15 cellular contexts compared by ENCODE assay signal in the genomic region with DNA sequence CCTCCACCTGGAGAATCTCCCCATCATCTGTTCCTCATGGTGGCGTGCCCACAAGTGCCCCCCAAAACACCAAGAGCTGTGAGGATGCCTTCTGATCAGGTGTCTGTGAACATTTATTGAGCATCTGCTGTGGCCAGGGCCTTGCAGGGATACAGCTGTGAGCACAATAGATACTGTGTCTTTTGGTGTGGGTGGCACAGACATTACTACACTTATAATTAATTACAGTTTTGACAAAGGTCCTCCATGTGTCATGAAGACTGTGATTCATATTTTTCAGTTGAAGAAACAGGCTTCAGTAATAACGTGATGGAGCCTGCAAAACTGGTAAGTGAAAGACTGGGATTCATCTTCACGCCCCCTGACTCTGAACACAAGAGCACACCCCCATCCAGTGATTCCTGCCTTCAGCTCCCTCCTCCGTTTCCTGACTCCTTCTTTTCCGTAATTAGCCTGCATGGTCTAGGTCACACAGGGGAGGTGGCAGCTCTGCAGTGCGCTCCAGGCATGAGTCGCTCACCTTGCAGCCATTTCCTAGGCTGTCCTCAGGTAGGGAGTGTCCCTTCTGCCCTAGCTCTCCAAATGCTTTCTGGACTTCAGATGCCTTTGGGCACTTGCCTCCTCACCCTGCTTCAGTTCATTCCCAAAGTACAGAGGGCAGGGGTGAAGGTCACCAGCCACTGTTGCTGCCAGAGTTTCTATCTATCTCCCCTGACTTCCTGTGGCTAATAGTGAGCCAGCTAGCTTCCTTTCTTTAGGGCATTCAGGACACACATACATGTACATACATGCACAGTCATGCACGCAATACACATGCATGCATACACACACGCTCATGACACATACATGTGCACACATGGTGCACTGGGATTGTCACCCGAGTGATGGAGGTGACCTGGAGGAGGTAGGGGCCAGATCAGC.
DNase-seq lines count a peak whose midpoint lies in the region; ATAC-seq, FAIRE-seq and TF ChIP-seq lines count a peak whose summit lies in the region.
"Had no signal": no experiment of that assay in that cellular context is flagged by ENCODE, and none has a peak within 500 bp of the region (broad histone marks: within the 10 kb centered on the region; RNA-seq: fewer than 3 reads in every experiment).

No MANE protein-coding gene starts in this region.

- no peak overlapping the region for H3K4me3 Mint-ChIP-seq in activated CD4-positive, alpha-beta T cell treated with anti-CD3 and anti-CD28 coated beads for 36 hours
- no peak overlapping the region for H3K4me3 Mint-ChIP-seq in activated T-helper 17 cell treated with anti-CD3 and anti-CD28 coated beads, Interleukin-2, amount 50 U/mL, for 72 hours

- FAIRE-seq in small intestine (lab: Jason Lieb, UNC), result no peak

- no peak overlapping the region for H3K27ac Mint-ChIP-seq in activated CD4-positive, alpha-beta T cell treated with anti-CD3 and anti-CD28 coated beads for 36 hours
- H3K27ac Mint-ChIP-seq in activated T-helper 17 cell treated with anti-CD3 and anti-CD28 coated beads, Interleukin-2, amount 50 U/mL, for 72 hours, result no peak overlapping the region

- in situ Hi-C loops in gastrocnemius medialis (cut with MboI; ENCODE audit: low sequenced_read_pairs in 4 of 4), result no loop called here

- H3K36me3 Mint-ChIP-seq in activated CD4-positive, alpha-beta T cell treated with anti-CD3 and anti-CD28 coated beads for 36 hours (ENCODE audit: low read depth), result no peaks in the 10 kb centered on the region
- H3K36me3 Mint-ChIP-seq in activated T-helper 17 cell treated with anti-CD3 and anti-CD28 coated beads, Interleukin-2, amount 50 U/mL, for 72 hours (ENCODE audit: low read depth), result no peaks in the 10 kb centered on the region

- intact Hi-C loops in activated CD4-positive, alpha-beta T cell treated with anti-CD3 and anti-CD28 coated beads for 36 hours (cut with DNase I, micrococcal nuclease), result no loop called here
- intact Hi-C loops in gastrocnemius medialis (cut with DNase I; ENCODE audit: low total_unique reads), result no loop called here

- POLR2A ChIA-PET in activated CD4-positive, alpha-beta T cell treated with anti-CD3 and anti-CD28 coated beads for 36 hours (lab: Charles Lee), result no interaction called here

- peaks cover 31% of the 10 kb centered on the region for H3K4me1 Mint-ChIP-seq in activated CD4-positive, alpha-beta T cell treated with anti-CD3 and anti-CD28 coated beads for 36 hours
- peaks cover 10% of the 10 kb centered on the region for H3K4me1 Mint-ChIP-seq in activated T-helper 17 cell treated with anti-CD3 and anti-CD28 coated beads, Interleukin-2, amount 50 U/mL, for 72 hours

- no peak overlapping the region for H3K27ac ChIP-seq in small intestine (ENCODE audit: low read depth in 1 of 2, low read length in 1 of 2)
- H3K27ac ChIP-seq in gastrocnemius medialis, result no peak overlapping the region
- H3K27ac ChIP-seq: BLaER1 treated with 17β-estradiol and CSF1 and Interleukin-3, amounts not matched to agents 10 nM and 100 nM had no signal

- H3K36me3 ChIP-seq in small intestine (ENCODE audit: control insufficient read depth in 2 of 2, insufficient read depth in 2 of 2, low read length in 2 of 2) (no peaks in the 10 kb centered on the region), gastrocnemius medialis (no peaks in the 10 kb centered on the region)
- H3K36me3 ChIP-seq: BLaER1 treated with 17β-estradiol and CSF1 and Interleukin-3, amounts not matched to agents 10 nM and 100 nM; HAP-1 had no signal

- H3K4me1 ChIP-seq in small intestine (ENCODE audit: control insufficient read depth in 2 of 2, insufficient read depth in 1 of 2, low read depth in 1 of 2, low read length in 1 of 2) (no peaks in the 10 kb centered on the region), gastrocnemius medialis (peaks cover 16 to 18% of the 10 kb centered on the region in 2 donors)

- peak; percentile 83 for ATAC-seq in activated CD4-positive, alpha-beta T cell treated with anti-CD3 and anti-CD28 coated beads for 36 hours
- ATAC-seq in activated T-helper 17 cell treated with anti-CD3 and anti-CD28 coated beads, Interleukin-2, amount 50 U/mL, for 72 hours (replicated peaks), result peak; percentile 54
- ATAC-seq in gastrocnemius medialis, result no peak

- no peaks in the 10 kb centered on the region for H3K27me3 Mint-ChIP-seq in activated CD4-positive, alpha-beta T cell treated with anti-CD3 and anti-CD28 coated beads for 36 hours
- H3K27me3 Mint-ChIP-seq in activated T-helper 17 cell treated with anti-CD3 and anti-CD28 coated beads, Interleukin-2, amount 50 U/mL, for 72 hours, result peaks cover 3% of the 10 kb centered on the region

- CTCF ChIA-PET in activated CD4-positive, alpha-beta T cell treated with anti-CD3 and anti-CD28 coated beads for 36 hours (lab: Charles Lee), result interaction anchor here (1.2 to 1.5 kb wide), 3 partner anchors 14 to 65 kb away, joined by 3 to 5 read pairs (median 3); no protein-coding TSS in a partner anchor

- H3K9me3 Mint-ChIP-seq in activated CD4-positive, alpha-beta T cell treated with anti-CD3 and anti-CD28 coated beads for 36 hours (ENCODE audit: low read depth), result no peaks in the 10 kb centered on the region
- H3K9me3 Mint-ChIP-seq in activated T-helper 17 cell treated with anti-CD3 and anti-CD28 coated beads, Interleukin-2, amount 50 U/mL, for 72 hours, result no peaks in the 10 kb centered on the region

- no peak for TF ChIP-seq CTCF in gastrocnemius medialis (IDR thresholded peaks at IDR 0.05 in 4 of 5, conservative IDR thresholded peaks at IDR 0.05 in 1 of 5)

- H3K27me3 ChIP-seq in small intestine (ENCODE audit: control insufficient read depth in 2 of 2, insufficient read depth in 2 of 2, low read length in 2 of 2) (no peaks in the 10 kb centered on the region), gastrocnemius medialis (no peaks in the 10 kb centered on the region)
- H3K27me3 ChIP-seq: BLaER1 treated with 17β-estradiol and CSF1 and Interleukin-3, amounts not matched to agents 10 nM and 100 nM had no signal

- no peak for TF ChIP-seq POLR2A in gastrocnemius medialis (IDR thresholded peaks at IDR 0.05)

- H3K4me3 ChIP-seq in small intestine (ENCODE audit: low read depth in 1 of 2, low read length in 2 of 2) (no peak overlapping the region), gastrocnemius medialis (no peak overlapping the region)
- H3K4me3 ChIP-seq: BLaER1 treated with 17β-estradiol and CSF1 and Interleukin-3, amounts not matched to agents 10 nM and 100 nM; HAP-1 had no signal

- no peak for DNase-seq in activated CD4-positive, alpha-beta T cell treated with anti-CD3 and anti-CD28 coated beads for 36 hours
- no peak for DNase-seq in activated CD4-positive, alpha-beta T cell treated with anti-CD3 and anti-CD28 coated beads, Interleukin-2, amount 50 U/mL, for 4 hours
- DNase-seq in islet precursor cell (peak; percentile 54), small intestine (peak; percentile 38), gastrocnemius medialis (no peak), NCI-H2227 (lab: John Stamatoyannopoulos, UW; ENCODE audit: unreplicated experiment) (no peak), HCEC 1CT (no peak)
- DNase-seq: 8988T, DMS153, NCI-H1436, NCI-H2029 treated with DMSO at 0.1 percent for 48 hours, NCI-H526 had no signal

- WGBS in small intestine, 3 donors, result 70 to 80% (median 74%) methylated on average over 10 of the region's 10 CpGs

- peaks cover 2% of the 10 kb centered on the region for H3K9me3 ChIP-seq in small intestine (ENCODE audit: control insufficient read depth, low read depth)
- H3K9me3 ChIP-seq in gastrocnemius medialis, result no peaks in the 10 kb centered on the region
- H3K9me3 ChIP-seq: BLaER1 treated with 17β-estradiol and CSF1 and Interleukin-3, amounts not matched to agents 10 nM and 100 nM; HAP-1 had no signal

Comparison
In these comparisons a context has a peak if more than half of its experiments do, and no peak if none do; other contexts are left out.
1. ATAC-seq: peak in activated CD4-positive, alpha-beta T cell treated with anti-CD3 and anti-CD28 coated beads for 36 hours (single experiment) and activated T-helper 17 cell treated with anti-CD3 and anti-CD28 coated beads, Interleukin-2, amount 50 U/mL, for 72 hours (single experiment); none in gastrocnemius medialis (0 of 2).
2. DNase-seq: peak in islet precursor cell (single experiment) and small intestine (single experiment); none in activated CD4-positive, alpha-beta T cell treated with anti-CD3 and anti-CD28 coated beads for 36 hours (single experiment), activated CD4-positive, alpha-beta T cell treated with anti-CD3 and anti-CD28 coated beads, Interleukin-2, amount 50 U/mL, for 4 hours (0 of 2), gastrocnemius medialis (0 of 2), NCI-H2227 (single experiment) and HCEC 1CT (single experiment).